1 cellular context compared by ENCODE assay signal in genomic region chr19:18108897-18109296, GRCh38.
TF ChIP-seq lines count a peak whose summit lies in the region.

No MANE protein-coding gene starts in this region.

TF ChIP-seq in GM12878, 131 proteins besides CTCF, POLR2A, EP300 and RAD21:
- no peak for TF ChIP-seq ZNF622 (IDR thresholded peaks at IDR 0.05)
- no peak for TF ChIP-seq IRF4 (IDR thresholded peaks at IDR 0.05; ENCODE audit: low read depth, low read length)
- TF ChIP-seq BCL11A (IDR thresholded peaks at IDR 0.05; ENCODE audit: low read depth, low read length) = no peak
- no peak for TF ChIP-seq PAX8 (IDR thresholded peaks at IDR 0.05)
- TF ChIP-seq ZNF384 (IDR thresholded peaks at IDR 0.05; ENCODE audit: borderline replicate concordance, low read depth, low read length) = no peak
- TF ChIP-seq MYC (IDR thresholded peaks at IDR 0.05; ENCODE audit: insufficient read depth, insufficient read length, insufficient replicate concordance, low read length, severe bottlenecking) = no peak
- TF ChIP-seq BCLAF1 (IDR thresholded peaks at IDR 0.05) = no peak
- no peak for TF ChIP-seq EZH2 (IDR thresholded peaks at IDR 0.05; ENCODE audit: borderline replicate concordance, control insufficient read depth, low read depth, low read length)
- TF ChIP-seq SIX5 (IDR thresholded peaks at IDR 0.05; ENCODE audit: low read depth, low read length, severe bottlenecking) = no peak
